ENCODE assay signal across 8 cellular contexts in the genomic region with DNA sequence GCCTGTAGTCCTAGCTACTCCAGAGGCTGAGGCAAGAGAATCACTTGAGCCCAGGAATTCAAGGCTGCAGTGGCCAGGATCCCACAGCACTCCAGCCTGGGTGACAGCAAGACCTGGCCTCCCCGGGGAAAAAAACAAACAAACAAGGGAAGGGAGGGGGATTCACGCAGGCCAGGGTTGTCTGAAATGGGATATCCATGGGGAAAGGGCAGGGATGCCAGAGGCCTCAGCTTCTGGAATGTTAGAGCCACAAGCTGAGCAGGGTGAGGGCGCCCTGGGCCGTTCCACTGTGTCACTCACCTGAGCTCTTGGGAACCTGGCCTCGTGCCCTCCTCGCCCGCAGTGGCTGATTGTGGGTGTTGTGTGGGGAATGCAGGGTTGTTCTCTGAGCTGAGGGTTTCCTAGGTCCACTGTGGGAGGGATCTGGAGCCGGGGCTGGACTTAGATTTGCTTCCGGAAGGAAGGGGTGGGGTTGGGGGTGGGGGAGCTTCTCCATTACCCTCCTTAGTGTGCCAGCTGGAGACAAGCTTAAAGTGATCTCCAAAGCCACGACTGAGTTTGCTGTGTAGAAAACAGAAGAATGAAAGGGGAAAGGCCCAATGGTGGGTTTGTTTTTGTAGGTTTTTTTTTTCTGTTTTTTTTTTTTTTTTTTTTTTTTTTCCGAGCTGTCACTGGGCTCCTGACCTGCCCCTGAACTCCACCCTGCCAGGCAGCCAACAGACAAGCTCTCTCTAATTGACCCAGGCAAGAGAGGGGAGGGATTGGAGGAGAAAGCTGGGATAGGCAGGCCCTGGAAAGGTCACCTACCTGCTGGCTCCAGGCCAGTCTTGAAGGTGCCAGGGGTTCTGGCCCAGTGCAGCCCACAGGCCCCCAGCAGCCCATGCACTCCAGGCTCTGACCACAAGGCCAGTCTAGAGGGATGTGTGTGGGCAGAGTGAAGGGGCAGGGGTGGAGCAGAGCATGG. TPM values are rescaled to one million over a fixed set of nuclear protein-coding genes. Genes with fewer than 3 reads are reported as not detected.
DNase-seq lines count a peak whose midpoint lies in the region; ATAC-seq and TF ChIP-seq lines count a peak whose summit lies in the region.

A gene (minus strand): TSS at position 414 of the 964 bp plus-strand sequence. CDS start 1,189 bp downstream, outside the sequence.

- peaks cover 20% of the 10 kb centered on the region for H3K4me1 ChIP-seq in left ventricle myocardium inferior

- no peaks in the 10 kb centered on the region for H3K9me3 Mint-ChIP-seq in T-cell

- intact Hi-C loops in left ventricle myocardium inferior (cut with micrococcal nuclease): no loop called here

- H3K9me3 ChIP-seq in left ventricle myocardium inferior (replicated peaks): no peaks in the 10 kb centered on the region

- ATAC-seq in T-cell (replicated peaks in 1 of 4): no peak
- no peak for ATAC-seq in GM19455 (IDR thresholded peaks at IDR 0.05; ENCODE audit: unreplicated experiment)
- ATAC-seq in GM19463 (IDR thresholded peaks at IDR 0.05; ENCODE audit: unreplicated experiment): no peak
- ATAC-seq in HG03442 (IDR thresholded peaks at IDR 0.05; ENCODE audit: unreplicated experiment): no peak

- peak within 1 kb of the TSS; percentile 75 for H3K27ac ChIP-seq in left ventricle myocardium inferior (replicated peaks)

- DNase-seq in GM03348 (ENCODE audit: low spot score): peak; percentile 3
- peak in 2 of 34 experiments; percentile 5 to 14 for DNase-seq in T-cell
- peak; percentile 65 for DNase-seq in left ventricle myocardium inferior
- DNase-seq in pulmonary artery endothelial cell (ENCODE audit: low read depth, low spot score): no peak
- no peak for DNase-seq in central memory CD4-positive, alpha-beta T cell

- H3K27me3 ChIP-seq in left ventricle myocardium inferior (ENCODE audit: low read depth): no peaks in the 10 kb centered on the region

- POLR2A ChIA-PET in T-cell (lab: Charles Lee): interaction anchor here (0.6 to 0.7 kb wide), 2 partner anchors 14 to 1544 kb away, joined by 5 to 17 read pairs; no protein-coding TSS in a partner anchor

- peak within 1 kb of the TSS; percentile 62 for H3K4me3 ChIP-seq in left ventricle myocardium inferior

- H3K4me3 Mint-ChIP-seq in T-cell: peak within 1 kb of the TSS in 1 of 3 donors; percentile 52

- no peaks in the 10 kb centered on the region for H3K36me3 Mint-ChIP-seq in T-cell

- H3K27ac Mint-ChIP-seq in T-cell: peak within 1 kb of the TSS; percentile 52 to 59

- CTCF ChIA-PET in T-cell (lab: Charles Lee): no interaction called here

- peaks cover 12 to 23% (median 16%) of the 10 kb centered on the region in 3 donors for H3K4me1 Mint-ChIP-seq in T-cell

- TF ChIP-seq CTCF in left ventricle myocardium inferior (IDR thresholded peaks at IDR 0.05; ENCODE audit: borderline replicate concordance): no peak

- H3K27me3 Mint-ChIP-seq in T-cell: no peaks in the 10 kb centered on the region

- no peaks in the 10 kb centered on the region for H3K36me3 ChIP-seq in left ventricle myocardium inferior

RNA-seq across cellular contexts. Expression of the gene that starts here (rescaled TPM):
- total RNA-seq in T-cell (10 to 100 TPM; 13.3 to 19.0 (median 15.8) TPM), left ventricle myocardium inferior (13.7 TPM), pulmonary artery endothelial cell (13.1 and 17.3 TPM in 2 replicates)

Comparison
In these comparisons a context has a peak if more than half of its experiments do, and no peak if none do; other contexts are left out.
1. DNase-seq: peak in GM03348 (single experiment) and left ventricle myocardium inferior (single experiment); none in pulmonary artery endothelial cell (single experiment) and central memory CD4-positive, alpha-beta T cell (single experiment).